19 cellular contexts compared by ENCODE assay signal in genomic region chr17:37598145-37598544, GRCh38. TPM values are rescaled to one million over a fixed set of nuclear protein-coding genes. Genes with fewer than 3 reads are reported as not detected.
A peak's percentile ranks its signal among the peaks of the same experiment; 100 is the strongest.
DNase-seq lines count a peak whose midpoint lies in the region; ATAC-seq, FAIRE-seq and TF ChIP-seq lines count a peak whose summit lies in the region.
"Had no signal": no experiment of that assay in that cellular context is flagged by ENCODE, and none has a peak within 500 bp of the region (broad histone marks: within the 10 kb centered on the region; RNA-seq: fewer than 3 reads in every experiment).

No MANE protein-coding gene starts in this region.

- no peaks in the 10 kb centered on the region for H3K9me3 Mint-ChIP-seq in stimulated activated naive CD8-positive, alpha-beta T cell treated with anti-CD3 and anti-CD28 coated beads, Interleukin-15, Interleukin-2, amounts not matched to agents 100 ng/mL and 50 ng/mL, for 24 hours
- H3K9me3 Mint-ChIP-seq in activated T-helper 17 cell treated with anti-CD3 and anti-CD28 coated beads, Interleukin-2, amount 50 U/mL, for 72 hours = no peaks in the 10 kb centered on the region
- H3K9me3 Mint-ChIP-seq in stimulated activated effector memory CD8-positive, alpha-beta T cell treated with anti-CD3 and anti-CD28 coated beads, Interleukin-12 subunit alpha, Interleukin-12 subunit beta, amount 100 ng/mL, for 72 hours = no peaks in the 10 kb centered on the region

- H3K36me3 Mint-ChIP-seq in stimulated activated naive CD8-positive, alpha-beta T cell treated with anti-CD3 and anti-CD28 coated beads, Interleukin-15, Interleukin-2, amounts not matched to agents 100 ng/mL and 50 ng/mL, for 24 hours (ENCODE audit: low read depth) = peaks cover 51% of the 10 kb centered on the region
- peaks cover 87% of the 10 kb centered on the region for H3K36me3 Mint-ChIP-seq in activated T-helper 17 cell treated with anti-CD3 and anti-CD28 coated beads, Interleukin-2, amount 50 U/mL, for 72 hours (ENCODE audit: low read depth)
- peaks cover 74% of the 10 kb centered on the region for H3K36me3 Mint-ChIP-seq in stimulated activated effector memory CD8-positive, alpha-beta T cell treated with anti-CD3 and anti-CD28 coated beads, Interleukin-12 subunit alpha, Interleukin-12 subunit beta, amount 100 ng/mL, for 72 hours

- H3K27ac Mint-ChIP-seq in stimulated activated naive CD8-positive, alpha-beta T cell treated with anti-CD3 and anti-CD28 coated beads, Interleukin-15, Interleukin-2, amounts not matched to agents 100 ng/mL and 50 ng/mL, for 24 hours = peak overlapping the region; percentile 14
- H3K27ac Mint-ChIP-seq in activated T-helper 17 cell treated with anti-CD3 and anti-CD28 coated beads, Interleukin-2, amount 50 U/mL, for 72 hours = peak overlapping the region; percentile 43
- H3K27ac Mint-ChIP-seq in stimulated activated effector memory CD8-positive, alpha-beta T cell treated with anti-CD3 and anti-CD28 coated beads, Interleukin-12 subunit alpha, Interleukin-12 subunit beta, amount 100 ng/mL, for 72 hours = peak overlapping the region; percentile 13
- H3K27ac Mint-ChIP-seq: B cell had no signal

- H3K4me3 ChIP-seq in right lobe of liver = no peak overlapping the region
- H3K4me3 ChIP-seq: GM12878, HAP-1, SJCRH30 had no signal

- DNase-seq in stimulated activated naive CD8-positive, alpha-beta T cell treated with anti-CD3 and anti-CD28 coated beads, Interleukin-15, Interleukin-2, amounts not matched to agents 100 U/mL and 50 U/mL, for 24 hours = no peak
- DNase-seq in right lobe of liver (no peak), urothelium cell line (ENCODE audit: low spot score) (no peak), dedifferentiated amniotic fluid mesenchymal stem cell (ENCODE audit: extremely low spot score) (no peak), NCI-H2081 treated with DMSO at 0.1 percent for 48 hours (lab: John Stamatoyannopoulos, UW) (no peak)
- no peak for DNase-seq in stimulated activated effector memory CD8-positive, alpha-beta T cell treated with anti-CD3 and anti-CD28 coated beads, Interleukin-12 subunit alpha, Interleukin-12 subunit beta, amount 100 ng/mL, for 72 hours (ENCODE audit: low spot score in 2 of 2)
- DNase-seq: DMS79 treated with DMSO at 0.1 percent for 48 hours, NCI-H1417, NCI-H187 treated with DMSO at 0.1 percent for 48 hours, NCI-H446, PC-3, SJCRH30 had no signal

- H3K27ac ChIP-seq in right lobe of liver = peak overlapping the region in 1 of 3 donors; percentile 11
- H3K27ac ChIP-seq: RWPE1, SJCRH30 had no signal

- TF ChIP-seq CTCF in right lobe of liver (IDR thresholded peaks at IDR 0.05) = no peak

- H3K36me3 ChIP-seq in right lobe of liver = peaks cover 0 to 28% (median 6%) of the 10 kb centered on the region in 4 donors

- no peak for TF ChIP-seq POLR2A in right lobe of liver (IDR thresholded peaks at IDR 0.05)

- intact Hi-C loops in right lobe of liver (cut with DNase I) = no loop called here

- no peaks in the 10 kb centered on the region for H3K27me3 ChIP-seq in right lobe of liver
- H3K27me3 ChIP-seq: SJCRH30 had no signal

- no peak overlapping the region for H3K4me3 Mint-ChIP-seq in stimulated activated naive CD8-positive, alpha-beta T cell treated with anti-CD3 and anti-CD28 coated beads, Interleukin-15, Interleukin-2, amounts not matched to agents 100 ng/mL and 50 ng/mL, for 24 hours
- H3K4me3 Mint-ChIP-seq in activated T-helper 17 cell treated with anti-CD3 and anti-CD28 coated beads, Interleukin-2, amount 50 U/mL, for 72 hours = no peak overlapping the region
- H3K4me3 Mint-ChIP-seq in stimulated activated effector memory CD8-positive, alpha-beta T cell treated with anti-CD3 and anti-CD28 coated beads, Interleukin-12 subunit alpha, Interleukin-12 subunit beta, amount 100 ng/mL, for 72 hours = no peak overlapping the region
- H3K4me3 Mint-ChIP-seq: B cell had no signal

- ATAC-seq in stimulated activated naive CD8-positive, alpha-beta T cell treated with anti-CD3 and anti-CD28 coated beads, Interleukin-15, Interleukin-2, amounts not matched to agents 100 U/mL and 50 U/mL, for 24 hours = no peak
- ATAC-seq in activated T-helper 17 cell treated with anti-CD3 and anti-CD28 coated beads, Interleukin-2, amount 50 U/mL, for 72 hours (replicated peaks) = no peak
- peak; percentile 28 to 62 (median 48) for ATAC-seq in right lobe of liver
- ATAC-seq in stimulated activated effector memory CD8-positive, alpha-beta T cell treated with anti-CD3 and anti-CD28 coated beads, Interleukin-12 subunit alpha, Interleukin-12 subunit beta, amount 100 ng/mL, for 72 hours = no peak
- ATAC-seq: GM12878, PC-3 had no signal

- peaks cover 0 to 8% (median 4%) of the 10 kb centered on the region in 4 donors for H3K4me1 ChIP-seq in right lobe of liver
- H3K4me1 ChIP-seq: SJCRH30 had no signal

- no peak for FAIRE-seq in urothelium cell line (lab: Jason Lieb, UNC)
- FAIRE-seq: G401.6, GM12878 had no signal

- H3K27me3 Mint-ChIP-seq in stimulated activated naive CD8-positive, alpha-beta T cell treated with anti-CD3 and anti-CD28 coated beads, Interleukin-15, Interleukin-2, amounts not matched to agents 100 ng/mL and 50 ng/mL, for 24 hours = no peaks in the 10 kb centered on the region
- H3K27me3 Mint-ChIP-seq in activated T-helper 17 cell treated with anti-CD3 and anti-CD28 coated beads, Interleukin-2, amount 50 U/mL, for 72 hours = no peaks in the 10 kb centered on the region
- H3K27me3 Mint-ChIP-seq: B cell had no signal

- no peaks in the 10 kb centered on the region for H3K9me3 ChIP-seq in right lobe of liver
- H3K9me3 ChIP-seq: HAP-1, SJCRH30 had no signal

- H3K4me1 Mint-ChIP-seq in stimulated activated naive CD8-positive, alpha-beta T cell treated with anti-CD3 and anti-CD28 coated beads, Interleukin-15, Interleukin-2, amounts not matched to agents 100 ng/mL and 50 ng/mL, for 24 hours (ENCODE audit: low read depth) = peaks cover 36% of the 10 kb centered on the region
- peaks cover 36% of the 10 kb centered on the region for H3K4me1 Mint-ChIP-seq in activated T-helper 17 cell treated with anti-CD3 and anti-CD28 coated beads, Interleukin-2, amount 50 U/mL, for 72 hours
- peaks cover 32% of the 10 kb centered on the region for H3K4me1 Mint-ChIP-seq in stimulated activated effector memory CD8-positive, alpha-beta T cell treated with anti-CD3 and anti-CD28 coated beads, Interleukin-12 subunit alpha, Interleukin-12 subunit beta, amount 100 ng/mL, for 72 hours

- WGBS in right lobe of liver (ENCODE audit: insufficient coverage, low coverage, low lambda C conversion rate, missing lambda C conversion rate) = 39% methylated on average over 2 of the region's 2 CpGs

RNA-seq across cellular contexts. Expression of gene SYNRG, which starts 11.1 kb away (rescaled TPM):
- 10 to 100 TPM; 63.8 to 64.1 TPM for total RNA-seq in activated T-helper 17 cell treated with anti-CD3 and anti-CD28 coated beads, Interleukin-2, amount 50 U/mL, for 72 hours
- total RNA-seq in right lobe of liver = 10 to 100 TPM in 5 of 6 experiments, 1 to 10 TPM in 1; 9.0 to 16.2 (median 15.0) TPM

RNA-seq across cellular contexts. Expression of gene DDX52, which starts 45.1 kb away (rescaled TPM):
- total RNA-seq in activated T-helper 17 cell treated with anti-CD3 and anti-CD28 coated beads, Interleukin-2, amount 50 U/mL, for 72 hours = 10 to 100 TPM; 24.4 to 37.8 TPM
- 10 to 100 TPM; 11.8 to 14.4 (median 13.1) TPM for total RNA-seq in right lobe of liver

Comparison
In these comparisons a context has a peak if more than half of its experiments do, and no peak if none do; other contexts are left out.
1. ATAC-seq: peak in right lobe of liver (4 of 4); none in stimulated activated naive CD8-positive, alpha-beta T cell treated with anti-CD3 and anti-CD28 coated beads, Interleukin-15, Interleukin-2, amounts not matched to agents 100 U/mL and 50 U/mL, for 24 hours (single experiment), activated T-helper 17 cell treated with anti-CD3 and anti-CD28 coated beads, Interleukin-2, amount 50 U/mL, for 72 hours (single experiment) and stimulated activated effector memory CD8-positive, alpha-beta T cell treated with anti-CD3 and anti-CD28 coated beads, Interleukin-12 subunit alpha, Interleukin-12 subunit beta, amount 100 ng/mL, for 72 hours (single experiment).
2. Peak in every context shown above with its lines, with median percentiles within 50 percentile points of each other: H3K27ac Mint-ChIP-seq.